ENCODE assay signal across 8 cellular contexts in the genomic region with DNA sequence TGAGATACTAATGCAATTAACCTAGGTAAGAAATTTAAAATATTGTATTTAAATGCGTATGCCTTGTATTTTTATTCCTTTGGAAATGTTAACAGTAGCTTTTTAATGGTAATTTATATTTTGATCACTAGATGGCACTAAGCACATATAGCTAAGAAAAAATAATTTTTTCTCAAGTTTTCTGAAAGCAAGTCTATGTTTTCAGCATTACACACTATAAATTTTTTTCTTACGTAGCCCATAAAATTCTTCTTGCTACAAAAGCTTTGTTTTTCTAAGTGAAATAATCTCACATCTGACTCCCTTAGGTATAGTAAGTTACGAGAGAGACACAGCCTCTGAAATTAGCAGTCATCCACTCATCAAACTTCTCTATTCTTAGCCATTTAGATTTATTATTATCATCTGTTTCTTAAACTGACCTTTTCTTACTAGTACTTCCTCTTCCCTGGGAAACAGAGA. TPM values are rescaled to one million over a fixed set of nuclear protein-coding genes. Genes with fewer than 3 reads are reported as not detected.
A peak's percentile ranks its signal among the peaks of the same experiment; 100 is the strongest.
DNase-seq lines count a peak whose midpoint lies in the region; ATAC-seq, FAIRE-seq and TF ChIP-seq lines count a peak whose summit lies in the region.

No MANE protein-coding gene starts in this region.

- TF ChIP-seq POLR2A in A549 (IDR thresholded peaks at IDR 0.05; ENCODE audit: low read length) = no peak

- FAIRE-seq in A549 (lab: Jason Lieb, UNC) = no peak
- FAIRE-seq in frontal cortex (lab: Jason Lieb, UNC) = peak; percentile 17

- peak; percentile 43 for TF ChIP-seq CTCF in A549 (IDR thresholded peaks at IDR 0.05)
- TF ChIP-seq CTCF in GM10248 (IDR thresholded peaks at IDR 0.05; ENCODE audit: control extremely low read depth, extremely low read depth, low read depth, missing control alignments) = peak; percentile 38
- TF ChIP-seq CTCF in Panc1 (IDR thresholded peaks at IDR 0.05) = peak; percentile 71; the same call in 1 of the 2 replicates

- intact Hi-C loops in Panc1 (cut with micrococcal nuclease; ENCODE audit: unreplicated experiment) = no loop called here

- POLR2A ChIA-PET in A549 (lab: Yijun Ruan, JAX) = interaction anchor here (0.6 to 1.5 kb wide), 2 partner anchors 22 to 56 kb away, joined by 3 to 6 read pairs; no protein-coding TSS in a partner anchor
- POLR2A ChIA-PET in GM10248 (lab: Yijun Ruan, JAX) = no interaction called here
- POLR2A ChIA-PET in Panc1 (lab: Charles Lee) = no interaction called here
- POLR2A ChIA-PET in HEK293T (lab: Yijun Ruan, JAX) = interaction anchor here (0.6 to 1.1 kb wide), 3 partner anchors 36 to 154 kb away, joined by 3 to 4 read pairs (median 4); a partner anchor contains a TSS

- ATAC-seq in A549 = no peak
- ATAC-seq in Panc1 = no peak
- no peak for ATAC-seq in GM18519 (IDR thresholded peaks at IDR 0.05; ENCODE audit: low FRiP score, unreplicated experiment)
- no peak for ATAC-seq in HG02884 (IDR thresholded peaks at IDR 0.05; ENCODE audit: unreplicated experiment)

- CTCF ChIA-PET in A549 (lab: Yijun Ruan, JAX) (interaction anchor here (0.6 to 2.4 kb wide), 8 partner anchors 9 to 427 kb away, joined by 3 to 8 read pairs (median 4); a partner anchor contains a TSS), GM10248 (lab: Yijun Ruan, JAX) (interaction anchor here (0.6 to 4.9 kb wide), 28 partner anchors 8 to 464 kb away, joined by 3 to 24 read pairs (median 5); a partner anchor contains a TSS), Panc1 (lab: Charles Lee) (interaction anchor here (0.6 to 1.6 kb wide), 5 partner anchors 11 to 354 kb away, joined by 3 to 10 read pairs (median 4); no protein-coding TSS in a partner anchor), HEK293T (lab: Yijun Ruan, JAX) (interaction anchor here (0.6 to 2.1 kb wide), 9 partner anchors 9 to 751 kb away, joined by 3 to 16 read pairs (median 4); no protein-coding TSS in a partner anchor)

- no peaks in the 10 kb centered on the region for H3K36me3 ChIP-seq in Panc1 (ENCODE audit: control insufficient read depth, insufficient read depth, low read length)

- no peak overlapping the region for H3K4me2 ChIP-seq in A549

- in situ Hi-C loops in Panc1 (cut with HindIII; ENCODE audit: low pct_unique_long_range_greater_than_20kb, low sequenced_read_pairs) = no loop called here

- H3K4me1 ChIP-seq in A549 = 0 out of 3 replicates have a peak, but pooled peaks cover 3% of the 10 kb centered on the region
- H3K4me1 ChIP-seq in Panc1 (ENCODE audit: control insufficient read depth, insufficient read depth, low read length) = no peaks in the 10 kb centered on the region

- H3K9me3 ChIP-seq in A549 (no peaks in the 10 kb centered on the region), Panc1 (ENCODE audit: control insufficient read depth, insufficient read depth, low read depth, low read length) (no peaks in the 10 kb centered on the region)

- no peaks in the 10 kb centered on the region for H3K27me3 ChIP-seq in Panc1 (ENCODE audit: control insufficient read depth, insufficient read depth, low read length)

- no peak for DNase-seq in A549 (ENCODE audit: low read depth in 1 of 2, low spot score in 1 of 2)
- DNase-seq in GM10248 (ENCODE audit: extremely low spot score) = no peak
- DNase-seq in Panc1 (ENCODE audit: low read depth, low spot score) = no peak
- DNase-seq in frontal cortex (ENCODE audit: low spot score in 2 of 2) = no peak
- DNase-seq in activated CD4-positive, CD25-positive, alpha-beta regulatory T cell (lab: John Stamatoyannopoulos, UW) = no peak
- DNase-seq in HEK293T (ENCODE audit: extremely low spot score) = no peak

- no TSS peak for BruUV-seq in Panc1 (replicated peaks; lab: Mats Ljungman, UMichigan)

- 33% methylated on average over 3 of the region's 3 CpGs for WGBS in A549 (ENCODE audit: missing lambda C conversion rate)

- peak; percentile 28 to 38; a peak in 4 of 5 replicates for TF ChIP-seq RAD21 in A549 (conservative IDR thresholded peaks at IDR 0.05 in 1 of 2, IDR thresholded peaks at IDR 0.05 in 1 of 2)

- TF ChIP-seq EP300 in A549 (IDR thresholded peaks at IDR 0.05) = no peak

- H3K27ac ChIP-seq in A549 (no peak overlapping the region), Panc1 (ENCODE audit: low read length) (no peak overlapping the region)

- H3K4me3 ChIP-seq in A549 (no peak overlapping the region), Panc1 (ENCODE audit: low read depth in 2 of 2, low read length in 2 of 2) (no peak overlapping the region)

TF ChIP-seq in A549, 52 proteins besides CTCF, POLR2A, EP300 and RAD21:
- TF ChIP-seq TP53 (CRISPR knock-in tag; IDR thresholded peaks at IDR 0.05) (no peak), RNF2 (IDR thresholded peaks at IDR 0.05; ENCODE audit: borderline replicate concordance, low read depth) (no peak), CBX2 (IDR thresholded peaks at IDR 0.05; ENCODE audit: borderline replicate concordance, low read depth) (no peak)
TF ChIP-seq in A549: peak in this region for 0.

TF ChIP-seq in HEK293T, 16 proteins besides CTCF, POLR2A, EP300 and RAD21:
- TF ChIP-seq FOXM1 (IDR thresholded peaks at IDR 0.05; ENCODE audit: borderline replicate concordance) = no peak
- TF ChIP-seq CTBP1 (IDR thresholded peaks at IDR 0.05; ENCODE audit: borderline replicate concordance) = no peak
- no peak for TF ChIP-seq SUZ12 (IDR thresholded peaks at IDR 0.05)
- TF ChIP-seq ELF4 (IDR thresholded peaks at IDR 0.05) = no peak
- TF ChIP-seq, protein P1, sequence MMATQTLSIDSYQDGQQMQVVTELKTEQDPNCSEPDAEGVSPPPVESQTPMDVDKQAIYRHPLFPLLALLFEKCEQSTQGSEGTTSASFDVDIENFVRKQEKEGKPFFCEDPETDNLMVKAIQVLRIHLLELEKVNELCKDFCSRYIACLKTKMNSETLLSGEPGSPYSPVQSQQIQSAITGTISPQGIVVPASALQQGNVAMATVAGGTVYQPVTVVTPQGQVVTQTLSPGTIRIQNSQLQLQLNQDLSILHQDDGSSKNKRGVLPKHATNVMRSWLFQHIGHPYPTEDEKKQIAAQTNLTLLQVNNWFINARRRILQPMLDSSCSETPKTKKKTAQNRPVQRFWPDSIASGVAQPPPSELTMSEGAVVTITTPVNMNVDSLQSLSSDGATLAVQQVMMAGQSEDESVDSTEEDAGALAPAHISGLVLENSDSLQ (IDR thresholded peaks at IDR 0.05) = no peak
- no peak for TF ChIP-seq SP1 (IDR thresholded peaks at IDR 0.05)
- no peak for TF ChIP-seq FOXA1 (IDR thresholded peaks at IDR 0.05)
- TF ChIP-seq NFRKB (IDR thresholded peaks at IDR 0.05) = no peak
- TF ChIP-seq ZNF384 (IDR thresholded peaks at IDR 0.05) = no peak
- no peak for TF ChIP-seq L3MBTL2 (conservative IDR thresholded peaks at IDR 0.05)
- no peak for TF ChIP-seq TARDBP (IDR thresholded peaks at IDR 0.05)
- TF ChIP-seq HDGF (IDR thresholded peaks at IDR 0.05; ENCODE audit: borderline replicate concordance) = no peak
- no peak for TF ChIP-seq ARNT (IDR thresholded peaks at IDR 0.05)
- TF ChIP-seq FOXK2 (IDR thresholded peaks at IDR 0.05) = no peak
- no peak for TF ChIP-seq BHLHE40 (IDR thresholded peaks at IDR 0.05; ENCODE audit: borderline replicate concordance)
- no peak for TF ChIP-seq LEF1 (IDR thresholded peaks at IDR 0.05; ENCODE audit: borderline replicate concordance)

RNA-seq across cellular contexts. Expression of a gene that starts 35.7 kb away (rescaled TPM):
- 5.6 TPM in 2 replicates for polyA plus RNA-seq in A549 (2011; rRNA removed)
- 3.2 and 3.5 TPM in 2 replicates for polyA plus RNA-seq in A549 (2012; cell fraction: cytosol; rRNA removed)
- 4.6 and 6.1 TPM in 2 replicates for polyA plus RNA-seq in A549 (2012; cell fraction: nucleus; rRNA removed)
- polyA plus RNA-seq in A549 (2017; fragmentation: RNase III; extraction: RNeasy Plus Mini Kit Qiagen cat#74134 plus additional on column Dnase treatment) = 3.7 to 4.2 TPM (median 3.9 TPM) in 3 replicates
- polyA minus RNA-seq in A549 (2011; rRNA and poly(A)+ RNA removed) = 4.1 and 5.4 TPM in 2 replicates
- 7.6 TPM for total RNA-seq in Panc1 (2021; ENCODE audit: unreplicated experiment)
- 3.7 TPM for polyA plus RNA-seq in Panc1 (2012; ENCODE audit: insufficient read length)
- 85.2 TPM for total RNA-seq in frontal cortex

Comparison
In these comparisons a context has a peak if more than half of its experiments do, and no peak if none do; other contexts are left out.
1. POLR2A ChIA-PET loops: an anchor here in A549 (0.6 to 1.5 kb wide) and HEK293T (0.6 to 1.1 kb wide); none called in GM10248 and Panc1.